ENCODE assay signal across 29 cellular contexts in genomic region chr15:33778911-33779310, GRCh38.
"Had no signal": no experiment of that assay in that cellular context is flagged by ENCODE, and none has a peak within 500 bp of the region (broad histone marks: within the 10 kb centered on the region; RNA-seq: fewer than 3 reads in every experiment).

No MANE protein-coding gene starts in this region.

- DNase-seq: hippocampal formation; kidney glomerular epithelial cell; left ventricle myocardium inferior; mesendoderm; midbrain; mucosa of descending colon; naive thymus-derived CD4-positive, alpha-beta T cell; nucleus accumbens; pancreas; posterior cingulate gyrus; retina; right cardiac atrium; stimulated activated CD4-positive, alpha-beta T cell treated with anti-CD3 and anti-CD28 coated beads, Interleukin-12 subunit alpha, Interleukin-12 subunit beta, amount 100 ng/mL, for 4 hours; stimulated activated CD4-positive, alpha-beta T cell treated with anti-CD3 and anti-CD28 coated beads, Interleukin-15, amount 100 ng/mL, for 24 hours; stimulated activated CD4-positive, alpha-beta T cell treated with anti-CD3 and anti-CD28 coated beads, Interleukin-2, amount 100 ng/mL, for 24 hours; stimulated activated CD4-positive, alpha-beta T cell treated with anti-CD3 and anti-CD28 coated beads, Interleukin-4, amount 100 ng/mL, for 1 hour; stimulated activated naive B cell treated with anti-CD40 and anti-IgM and Interleukin-4, amounts not matched to agents 10 μg/mL and 1 μg/mL and 100 μg/mL, for 72 hours; stimulated activated naive CD8-positive, alpha-beta T cell treated with anti-CD3 and anti-CD28 coated beads, Interleukin-15, Interleukin-2, amounts not matched to agents 100 U/mL and 50 U/mL, for 24 hours; stomach; testis; thyroid gland; transverse colon; upper lobe of left lung had no signal

- H3K4me3 ChIP-seq: left ventricle myocardium inferior, lung, mucosa of descending colon, pancreas, prostate gland, skin epidermis, stomach, testis, thyroid gland, transverse colon, upper lobe of left lung, vagina had no signal

- H3K27me3 ChIP-seq: pancreas, stomach, testis, thyroid gland, transverse colon, upper lobe of left lung, vagina had no signal

- H3K36me3 ChIP-seq: left ventricle myocardium inferior, pancreas, prostate gland, stomach, thyroid gland, transverse colon, upper lobe of left lung, vagina had no signal

- ATAC-seq: mucosa of descending colon; naive thymus-derived CD4-positive, alpha-beta T cell; pancreas; right cardiac atrium; sciatic nerve; stimulated activated naive B cell treated with anti-CD40 and anti-IgM and Interleukin-4, amounts not matched to agents 10 μg/mL and 1 μg/mL and 100 μg/mL, for 72 hours; stimulated activated naive CD8-positive, alpha-beta T cell treated with anti-CD3 and anti-CD28 coated beads, Interleukin-15, Interleukin-2, amounts not matched to agents 100 U/mL and 50 U/mL, for 24 hours had no signal

- FAIRE-seq: keratinocyte, pancreas had no signal
